In the genomic region with DNA sequence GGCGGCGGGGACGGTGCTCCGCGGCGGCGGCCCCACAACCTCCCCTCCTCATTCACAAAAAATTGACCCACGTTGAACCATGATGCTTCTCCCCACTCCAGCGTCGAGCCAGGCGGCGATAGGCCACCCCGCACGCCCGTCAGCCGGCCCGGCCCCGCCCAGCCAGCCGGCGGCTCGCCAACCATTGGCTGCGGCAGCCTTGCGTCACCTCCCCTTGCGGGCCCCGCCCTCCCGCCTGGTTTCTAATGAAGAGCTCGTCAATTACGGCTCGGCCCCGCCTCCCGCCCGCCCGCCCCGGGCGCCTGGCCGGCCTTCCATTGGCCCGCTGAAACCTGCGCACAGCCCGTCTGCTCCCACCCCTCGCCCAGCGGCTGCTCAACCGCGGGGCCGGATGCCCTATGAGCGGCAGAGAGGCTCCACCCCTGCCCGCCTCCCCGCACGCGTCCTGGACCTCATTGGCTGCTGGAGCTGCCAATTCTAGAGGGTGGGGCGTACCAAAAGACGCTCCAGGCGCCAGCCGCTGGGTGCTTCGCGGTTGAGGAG, we compare ENCODE assay signal across 1 cellular context.
TF ChIP-seq lines count a peak whose summit lies in the region.

TSS of gene HDAC4 (minus strand) at position 114 of the 543 bp plus-strand sequence. CDS start 48,321 bp downstream, outside the sequence.

TF ChIP-seq in A549, 52 proteins besides CTCF, POLR2A, EP300 and RAD21 (continued from another document):
- TF ChIP-seq, protein P1, sequence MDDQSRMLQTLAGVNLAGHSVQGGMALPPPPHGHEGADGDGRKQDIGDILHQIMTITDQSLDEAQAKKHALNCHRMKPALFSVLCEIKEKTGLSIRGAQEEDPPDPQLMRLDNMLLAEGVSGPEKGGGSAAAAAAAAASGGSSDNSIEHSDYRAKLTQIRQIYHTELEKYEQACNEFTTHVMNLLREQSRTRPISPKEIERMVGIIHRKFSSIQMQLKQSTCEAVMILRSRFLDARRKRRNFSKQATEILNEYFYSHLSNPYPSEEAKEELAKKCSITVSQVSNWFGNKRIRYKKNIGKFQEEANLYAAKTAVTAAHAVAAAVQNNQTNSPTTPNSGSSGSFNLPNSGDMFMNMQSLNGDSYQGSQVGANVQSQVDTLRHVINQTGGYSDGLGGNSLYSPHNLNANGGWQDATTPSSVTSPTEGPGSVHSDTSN (IDR thresholded peaks at IDR 0.05), result peak; percentile 92
- TF ChIP-seq, protein P2, sequence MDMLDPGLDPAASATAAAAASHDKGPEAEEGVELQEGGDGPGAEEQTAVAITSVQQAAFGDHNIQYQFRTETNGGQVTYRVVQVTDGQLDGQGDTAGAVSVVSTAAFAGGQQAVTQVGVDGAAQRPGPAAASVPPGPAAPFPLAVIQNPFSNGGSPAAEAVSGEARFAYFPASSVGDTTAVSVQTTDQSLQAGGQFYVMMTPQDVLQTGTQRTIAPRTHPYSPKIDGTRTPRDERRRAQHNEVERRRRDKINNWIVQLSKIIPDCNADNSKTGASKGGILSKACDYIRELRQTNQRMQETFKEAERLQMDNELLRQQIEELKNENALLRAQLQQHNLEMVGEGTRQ (IDR thresholded peaks at IDR 0.05), result no peak
- TF ChIP-seq, protein P3, sequence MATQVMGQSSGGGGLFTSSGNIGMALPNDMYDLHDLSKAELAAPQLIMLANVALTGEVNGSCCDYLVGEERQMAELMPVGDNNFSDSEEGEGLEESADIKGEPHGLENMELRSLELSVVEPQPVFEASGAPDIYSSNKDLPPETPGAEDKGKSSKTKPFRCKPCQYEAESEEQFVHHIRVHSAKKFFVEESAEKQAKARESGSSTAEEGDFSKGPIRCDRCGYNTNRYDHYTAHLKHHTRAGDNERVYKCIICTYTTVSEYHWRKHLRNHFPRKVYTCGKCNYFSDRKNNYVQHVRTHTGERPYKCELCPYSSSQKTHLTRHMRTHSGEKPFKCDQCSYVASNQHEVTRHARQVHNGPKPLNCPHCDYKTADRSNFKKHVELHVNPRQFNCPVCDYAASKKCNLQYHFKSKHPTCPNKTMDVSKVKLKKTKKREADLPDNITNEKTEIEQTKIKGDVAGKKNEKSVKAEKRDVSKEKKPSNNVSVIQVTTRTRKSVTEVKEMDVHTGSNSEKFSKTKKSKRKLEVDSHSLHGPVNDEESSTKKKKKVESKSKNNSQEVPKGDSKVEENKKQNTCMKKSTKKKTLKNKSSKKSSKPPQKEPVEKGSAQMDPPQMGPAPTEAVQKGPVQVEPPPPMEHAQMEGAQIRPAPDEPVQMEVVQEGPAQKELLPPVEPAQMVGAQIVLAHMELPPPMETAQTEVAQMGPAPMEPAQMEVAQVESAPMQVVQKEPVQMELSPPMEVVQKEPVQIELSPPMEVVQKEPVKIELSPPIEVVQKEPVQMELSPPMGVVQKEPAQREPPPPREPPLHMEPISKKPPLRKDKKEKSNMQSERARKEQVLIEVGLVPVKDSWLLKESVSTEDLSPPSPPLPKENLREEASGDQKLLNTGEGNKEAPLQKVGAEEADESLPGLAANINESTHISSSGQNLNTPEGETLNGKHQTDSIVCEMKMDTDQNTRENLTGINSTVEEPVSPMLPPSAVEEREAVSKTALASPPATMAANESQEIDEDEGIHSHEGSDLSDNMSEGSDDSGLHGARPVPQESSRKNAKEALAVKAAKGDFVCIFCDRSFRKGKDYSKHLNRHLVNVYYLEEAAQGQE (IDR thresholded peaks at IDR 0.05), result no peak
